17 cellular contexts compared by ENCODE assay signal in genomic region chr1:245213066-245213465, GRCh38. TPM values are rescaled to one million over a fixed set of nuclear protein-coding genes. Genes with fewer than 3 reads are reported as not detected.
"Had no signal": no experiment of that assay in that cellular context is flagged by ENCODE, and none has a peak within 500 bp of the region (broad histone marks: within the 10 kb centered on the region; RNA-seq: fewer than 3 reads in every experiment).

No MANE protein-coding gene starts in this region.

- H3K4me3 Mint-ChIP-seq: activated T-helper 1 cell treated with anti-CD3 and anti-CD28 coated beads, Interleukin-12 subunit alpha, Interleukin-12 subunit beta, Interleukin-2, Interleukin-4 antibody, amounts not matched to agents 30 ng/mL and 10 ng/mL and 1 ng/mL, durations not matched to agents 14 hours and 24 hours and 36 hours; naive thymus-derived CD8-positive, alpha-beta T cell had no signal

- H3K9me3 Mint-ChIP-seq: activated naive CD4-positive, alpha-beta T cell treated with anti-CD3 and anti-CD28 coated beads, Interleukin-2, amount 50 U/mL, for 72 hours had no signal

- DNase-seq: activated CD4-positive, alpha-beta T cell treated with anti-CD3 and anti-CD28 coated beads, Interleukin-2, amount 50 U/mL, for 4 hours; activated gamma-delta T cell treated with Interleukin-2 at 50 U/mL for 16 hours; adrenal gland; hippocampal formation; islet precursor cell; left colon; naive thymus-derived CD8-positive, alpha-beta T cell; nucleus accumbens; stimulated activated CD4-positive, alpha-beta T cell treated with anti-CD3 and anti-CD28 coated beads, Interleukin-12 subunit alpha, Interleukin-12 subunit beta, amount 100 ng/mL, for 4 hours; stimulated activated CD4-positive, alpha-beta T cell treated with anti-CD3 and anti-CD28 coated beads, Interleukin-1b, Interleukin-23, amount 100 ng/mL, for 48 hours; stimulated activated naive CD8-positive, alpha-beta T cell treated with anti-CD3 and anti-CD28 coated beads, Interleukin-15, Interleukin-2, amounts not matched to agents 100 U/mL and 50 U/mL, for 24 hours; T1000; tibial artery had no signal

- ATAC-seq: activated naive CD4-positive, alpha-beta T cell treated with anti-CD3 and anti-CD28 coated beads, Interleukin-2, amount 50 U/mL, for 72 hours; foreskin keratinocyte; left colon; naive thymus-derived CD8-positive, alpha-beta T cell; stimulated activated naive CD8-positive, alpha-beta T cell treated with anti-CD3 and anti-CD28 coated beads, Interleukin-15, Interleukin-2, amounts not matched to agents 100 U/mL and 50 U/mL, for 24 hours had no signal

- H3K27ac Mint-ChIP-seq: activated naive CD4-positive, alpha-beta T cell treated with anti-CD3 and anti-CD28 coated beads, Interleukin-2, amount 50 U/mL, for 72 hours; activated T-helper 1 cell treated with anti-CD3 and anti-CD28 coated beads, Interleukin-12 subunit alpha, Interleukin-12 subunit beta, Interleukin-2, Interleukin-4 antibody, amounts not matched to agents 30 ng/mL and 10 ng/mL and 1 ng/mL, durations not matched to agents 14 hours and 24 hours and 36 hours; naive thymus-derived CD8-positive, alpha-beta T cell had no signal

- H3K36me3 Mint-ChIP-seq: naive thymus-derived CD8-positive, alpha-beta T cell had no signal

RNA-seq across cellular contexts. Expression of gene KIF26B, which starts 58.3 kb away (rescaled TPM):
- total RNA-seq: T-helper 1 cell treated with Interleukin-12 subunit alpha and Interleukin-12 subunit beta and Interleukin-4 antibody, amounts not matched to agents 30 ng/mL and 1 ng/mL, for 36 hours had no signal
